23 cellular contexts compared by ENCODE assay signal in the genomic region with DNA sequence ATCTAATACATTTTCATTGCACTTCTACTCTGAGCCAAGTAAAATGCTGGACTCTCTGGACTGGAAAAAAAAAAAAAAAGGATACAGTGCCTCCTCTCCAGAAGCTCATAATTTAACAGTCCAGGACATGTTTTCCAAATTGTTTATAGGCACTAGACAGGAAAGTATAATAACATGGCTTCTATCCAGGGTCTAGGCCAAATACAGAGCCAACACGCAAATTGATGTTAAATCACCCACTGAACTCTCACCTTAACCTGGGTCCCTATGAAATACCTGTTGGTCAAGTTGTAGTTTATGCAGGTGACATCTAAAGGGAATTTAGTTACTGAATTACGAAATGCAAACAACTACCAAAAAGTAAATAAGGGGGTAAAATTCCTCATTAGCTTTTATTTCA.
"Had no signal": no experiment of that assay in that cellular context is flagged by ENCODE, and none has a peak within 500 bp of the region (broad histone marks: within the 10 kb centered on the region; RNA-seq: fewer than 3 reads in every experiment).

No MANE protein-coding gene starts in this region.

- H3K27me3 ChIP-seq: brain microvascular endothelial cell, dorsolateral prefrontal cortex, heart left ventricle had no signal

- H3K27ac ChIP-seq: brain microvascular endothelial cell, coronary artery, dorsolateral prefrontal cortex, heart left ventricle had no signal

- H3K4me1 ChIP-seq: heart left ventricle had no signal

- H3K36me3 ChIP-seq: brain microvascular endothelial cell, heart left ventricle had no signal

- DNase-seq: activated CD4-positive, alpha-beta memory T cell treated with anti-CD3 and anti-CD28 coated beads, Interleukin-2, amount 10 ng/mL, durations not matched to agents 7 days and 5 days; activated CD4-positive, alpha-beta T cell treated with anti-CD3 and anti-CD28 coated beads for 1 hour; activated CD4-positive, alpha-beta T cell treated with anti-CD3 and anti-CD28 coated beads for 4 hours; activated CD4-positive, alpha-beta T cell treated with anti-CD3 and anti-CD28 coated beads, Interleukin-2, amount 10 ng/mL, durations not matched to agents 7 days and 5 days; activated CD4-positive, alpha-beta T cell treated with anti-CD3 and anti-CD28 coated beads, Interleukin-2, amount 50 U/mL, for 4 hours; activated CD8-positive, alpha-beta memory T cell treated with anti-CD3 and anti-CD28 coated beads, Interleukin-2, amount 50 U/mL, for 48 hours; activated gamma-delta T cell; activated naive CD4-positive, alpha-beta T cell; activated naive CD4-positive, alpha-beta T cell treated with anti-CD3 and anti-CD28 coated beads, Interleukin-2, amount 10 ng/mL, durations not matched to agents 7 days and 5 days; activated naive CD8-positive, alpha-beta T cell treated with anti-CD3 and anti-CD28 coated beads, Interleukin-2, amount 10 ng/mL, durations not matched to agents 7 days and 5 days; activated T-cell treated with anti-CD3 and anti-CD28 coated beads for 4 hours; activated T-cell treated with anti-CD3 and anti-CD28 coated beads, Interleukin-2, amount 50 U/mL, for 24 hours; activated T-cell treated with anti-CD3 and anti-CD28 coated beads, Interleukin-2, amount 50 U/mL, for 72 hours; anterior cingulate cortex; brain microvascular endothelial cell; dorsolateral prefrontal cortex; effector memory CD4-positive, alpha-beta T cell; endodermal cell; foreskin fibroblast; glutamatergic neuron; heart left ventricle; T-helper 2 cell had no signal

- H3K4me3 ChIP-seq: coronary artery, dorsolateral prefrontal cortex, heart left ventricle had no signal

- H3K9me3 ChIP-seq: heart left ventricle had no signal
